ENCODE assay signal across 8 cellular contexts in genomic region chr22:30204742-30205111, GRCh38. TPM values are rescaled to one million over a fixed set of nuclear protein-coding genes. Genes with fewer than 3 reads are reported as not detected.
DNase-seq lines count a peak whose midpoint lies in the region; ATAC-seq and TF ChIP-seq lines count a peak whose summit lies in the region.
"Had no signal": no experiment of that assay in that cellular context is flagged by ENCODE, and none has a peak within 500 bp of the region (broad histone marks: within the 10 kb centered on the region; RNA-seq: fewer than 3 reads in every experiment).

No MANE protein-coding gene starts in this region.

- no peak overlapping the region for H3K18ac ChIP-seq in H9 (ENCODE audit: insufficient read length, low read depth, low read length)

- no peak overlapping the region for H3K27ac Mint-ChIP-seq in natural killer cell
- no peak overlapping the region for H3K27ac Mint-ChIP-seq in H9

- H3K36me3 Mint-ChIP-seq in natural killer cell (no peaks in the 10 kb centered on the region), H9 (ENCODE audit: insufficient read depth in 1 of 3, low read depth in 3 of 3) (no peaks in the 10 kb centered on the region)

- H2BK5ac ChIP-seq in H9 (ENCODE audit: insufficient read length, low read length): no peak overlapping the region

- no peaks in the 10 kb centered on the region for H3K79me1 ChIP-seq in H9 (ENCODE audit: insufficient read depth, low read depth, low read length, poor library complexity, severe bottlenecking)

- no peak overlapping the region for H3K14ac ChIP-seq in H9 (ENCODE audit: insufficient read depth, low read length)

- H3K9ac ChIP-seq in H9 (ENCODE audit: extremely low read depth, insufficient read length, low read length): no peak overlapping the region

- H3K9me3 Mint-ChIP-seq in natural killer cell (no peaks in the 10 kb centered on the region), H9 (no peaks in the 10 kb centered on the region; a peak in 1 of 5 replicates)

- no peak overlapping the region for H2BK12ac ChIP-seq in H9 (ENCODE audit: insufficient read length, low read depth, low read length)

- H3K4me3 Mint-ChIP-seq in natural killer cell (no peak overlapping the region), H9 (no peak overlapping the region)

- no peak overlapping the region for H3K4me2 ChIP-seq in H9 (ENCODE audit: insufficient read depth, insufficient read length, low read length)

- ATAC-seq in natural killer cell: no peak

- no peaks in the 10 kb centered on the region for H3K9me3 ChIP-seq in SJSA1 (replicated peaks)
- no peaks in the 10 kb centered on the region for H3K9me3 ChIP-seq in spleen
- H3K9me3 ChIP-seq in H9 (ENCODE audit: control insufficient read depth, low read depth, low read length): no peaks in the 10 kb centered on the region

- H2BK120ac ChIP-seq in H9 (ENCODE audit: low read depth, low read length, poor library complexity, severe bottlenecking): no peak overlapping the region

- WGBS in spleen, 5 donors: 69 to 81% (median 70%) methylated on average over 10 of the region's 10 CpGs
- no CpG with 5 or more reads among the region's 10 CpGs for WGBS in H9 (ENCODE audit: extremely low coverage, insufficient read length, low lambda C conversion rate)

- no peak overlapping the region for H4K8ac ChIP-seq in H9 (replicated peaks; ENCODE audit: insufficient read length, low read depth, low read length)

- no peak overlapping the region for H4K91ac ChIP-seq in H9 (ENCODE audit: insufficient read length, low read depth, low read length)

- intact Hi-C loops in spleen (cut with DNase I; ENCODE audit: low total_unique reads): no loop called here
- intact Hi-C loops in natural killer cell (cut with micrococcal nuclease): no loop called here

- TF ChIP-seq CTCF in GM13976 (IDR thresholded peaks at IDR 0.05; ENCODE audit: borderline replicate concordance, control extremely low read depth, extremely low read depth, insufficient read depth, missing control alignments): no peak
- TF ChIP-seq CTCF in spleen (IDR thresholded peaks at IDR 0.05 in 8 of 11, conservative IDR thresholded peaks at IDR 0.05 in 3 of 11): no peak
- TF ChIP-seq CTCF in natural killer cell (IDR thresholded peaks at IDR 0.05): no peak
- no peak for TF ChIP-seq CTCF in H9 (conservative IDR thresholded peaks at IDR 0.05)

- no peak overlapping the region for H2BK20ac ChIP-seq in H9 (ENCODE audit: low read depth, low read length, poor library complexity, severe bottlenecking)

- H3K36me3 ChIP-seq in SJSA1 (no peaks in the 10 kb centered on the region), spleen (no peaks in the 10 kb centered on the region)

- DNase-seq in GM13976 (ENCODE audit: low spot score): peak; percentile 12
- peak; percentile 61 to 63 for DNase-seq in SJSA1 (ENCODE audit: low read depth in 1 of 2, low spot score in 2 of 2)
- DNase-seq in glomerular visceral epithelial cell (ENCODE audit: extremely low spot score): peak; percentile 46
- no peak for DNase-seq in spleen
- no peak for DNase-seq in natural killer cell
- no peak for DNase-seq in DMS153 treated with DMSO at 0.1 percent for 48 hours (lab: John Stamatoyannopoulos, UW; ENCODE audit: unreplicated experiment)
- no peak for DNase-seq in H9
- DNase-seq: activated naive CD4-positive, alpha-beta T cell treated with Interleukin-2 at 50 U/mL for 16 hours had no signal

- H2BK15ac ChIP-seq in H9 (ENCODE audit: low read depth, low read length): no peak overlapping the region

- no peaks in the 10 kb centered on the region for H4K20me1 ChIP-seq in H9 (ENCODE audit: control insufficient read depth, insufficient read depth, insufficient read length)

- no peaks in the 10 kb centered on the region for H3K23me2 ChIP-seq in H9 (ENCODE audit: insufficient read length, low read depth, low read length, poor library complexity, severe bottlenecking)

- H3K56ac ChIP-seq in H9 (ENCODE audit: insufficient read length, low read depth, low read length): no peak overlapping the region

- H3K27me3 Mint-ChIP-seq in natural killer cell (ENCODE audit: low read depth in 2 of 2): no peaks in the 10 kb centered on the region
- peaks cover 12% of the 10 kb centered on the region for H3K27me3 Mint-ChIP-seq in H9 (ENCODE audit: low read depth)

- H3K4me3 ChIP-seq in SJSA1 (no peak overlapping the region), spleen (no peak overlapping the region)

- no peak for TF ChIP-seq POLR2A in spleen (IDR thresholded peaks at IDR 0.05)

- H3K4me1 Mint-ChIP-seq in natural killer cell: no peaks in the 10 kb centered on the region
- peaks cover 21 to 23% of the 10 kb centered on the region in 2 experiments for H3K4me1 Mint-ChIP-seq in H9

- no peak overlapping the region for H3K4ac ChIP-seq in H9 (ENCODE audit: low read depth, low read length)

- H4K5ac ChIP-seq in H9 (ENCODE audit: insufficient read length, low read depth, low read length): no peak overlapping the region

- H3K27me3 ChIP-seq in SJSA1 (replicated peaks): no peaks in the 10 kb centered on the region
- no peaks in the 10 kb centered on the region for H3K27me3 ChIP-seq in spleen (replicated peaks in 1 of 7)
- no peaks in the 10 kb centered on the region; the same call in 1 of the 2 replicates for H3K27me3 ChIP-seq in H9 (ENCODE audit: insufficient read depth, low read length)

- H3K79me2 ChIP-seq in H9 (ENCODE audit: insufficient read depth, low read length): no peaks in the 10 kb centered on the region

- no peak overlapping the region for H3K23ac ChIP-seq in H9 (ENCODE audit: insufficient read length, low read depth, low read length)

- H3K4me1 ChIP-seq in SJSA1 (replicated peaks) (peaks cover 67% of the 10 kb centered on the region), spleen (peaks cover 7 to 57% (median 28%) of the 10 kb centered on the region in 6 donors), H9 (ENCODE audit: insufficient read depth, low read length) (no peaks in the 10 kb centered on the region)

- H2AFZ ChIP-seq in H9 (ENCODE audit: low read length): no peak overlapping the region

- no peak overlapping the region for H3T11ph ChIP-seq in H9 (ENCODE audit: low read length)

- H3K27ac ChIP-seq in SJSA1 (peak overlapping the region; percentile 97), spleen (peak overlapping the region in 7 of 8 donors; percentile 51 to 77 (median 67)), H9 (ENCODE audit: insufficient read length, low read depth, low read length) (no peak overlapping the region)

- in situ Hi-C loops in GM13976 (cut with MboI; ENCODE audit: low sequenced_read_pairs, unreplicated experiment): no loop called here

- H2AK5ac ChIP-seq in H9 (ENCODE audit: insufficient read length, low read length): no peak overlapping the region

RNA-seq across cellular contexts. Expression of gene LIF, which starts 41.8 kb away (rescaled TPM):
- total RNA-seq in SJSA1 (2014; rRNA removed; shearing (Covaris generic)): 1.4 and 5.5 TPM in 2 replicates
- total RNA-seq in spleen (1 to 10 TPM in 3 of 7 donors, under 1 TPM in 2, not detected in 2; 0.32 to 3.2 (median 2.3) TPM), natural killer cell (1 to 10 TPM; 2.0 to 2.7 (median 2.6) TPM), H9 (2021) (4.3 and 6.1 TPM in 2 replicates)
- under 1 TPM; 0.21 to 0.77 (median 0.24) TPM for polyA plus RNA-seq in spleen

Comparison
In these comparisons a context has a peak if more than half of its experiments do, and no peak if none do; other contexts are left out.
1. DNase-seq: peak in GM13976 (single experiment), SJSA1 (2 of 2) and glomerular visceral epithelial cell (single experiment); none in spleen (single experiment), natural killer cell (single experiment), DMS153 treated with DMSO at 0.1 percent for 48 hours (single experiment) and H9 (single experiment).